Comparison of ENCODE assay signal across 8 cellular contexts in the genomic region with DNA sequence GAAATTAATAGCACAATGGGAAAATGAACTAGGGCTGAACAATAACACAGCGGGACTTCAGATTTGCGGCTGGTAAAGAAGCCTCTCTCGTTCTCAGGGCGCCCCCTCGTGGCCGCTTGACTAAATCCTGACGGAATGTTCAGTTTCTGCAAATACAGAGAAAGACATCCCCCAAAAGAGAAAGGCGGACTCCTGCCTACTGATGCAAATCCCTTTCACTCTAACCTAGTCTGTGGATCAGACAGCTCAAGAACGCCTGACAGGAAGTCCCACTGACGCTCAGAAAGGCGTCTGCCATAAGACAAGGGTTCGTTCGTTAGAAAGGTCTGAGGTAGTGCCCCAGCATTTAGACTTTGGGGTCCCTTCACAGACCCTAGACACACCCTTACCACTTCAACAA. TPM values are rescaled to one million over a fixed set of nuclear protein-coding genes. Genes with fewer than 3 reads are reported as not detected.
DNase-seq lines count a peak whose midpoint lies in the region; ATAC-seq and TF ChIP-seq lines count a peak whose summit lies in the region.

No MANE protein-coding gene starts in this region.

- peaks cover 4% of the 10 kb centered on the region for H3K4me1 Mint-ChIP-seq in activated naive CD8-positive, alpha-beta T cell treated with anti-CD3 and anti-CD28 coated beads, Interleukin-2, amount 10 ng/mL, durations not matched to agents 7 days and 5 days

- peak overlapping the region; percentile 80 to 85 for H3K4me3 ChIP-seq in SK-N-SH (ENCODE audit: low read depth in 2 of 2, low read length in 1 of 2)
- peak overlapping the region; percentile 97 for H3K4me3 ChIP-seq in cardiac muscle cell
- H3K4me3 ChIP-seq in parathyroid adenoma (ENCODE audit: low read depth, low read length): peak overlapping the region; percentile 88
- peak overlapping the region in 1 of 3 donors; percentile 6 for H3K4me3 ChIP-seq in thyroid gland (replicated peaks in 1 of 3)

- intact Hi-C loops in thyroid gland (cut with DNase I): loop anchor here (2.0 to 5.0 kb wide), 2 partner anchors 429 to 715 kb away; no protein-coding TSS in a partner anchor

- H3K27ac Mint-ChIP-seq in activated naive CD8-positive, alpha-beta T cell treated with anti-CD3 and anti-CD28 coated beads, Interleukin-2, amount 10 ng/mL, durations not matched to agents 7 days and 5 days: no peak overlapping the region

- no peaks in the 10 kb centered on the region for H3K36me3 Mint-ChIP-seq in activated naive CD8-positive, alpha-beta T cell treated with anti-CD3 and anti-CD28 coated beads, Interleukin-2, amount 10 ng/mL, durations not matched to agents 7 days and 5 days

- peak overlapping the region; percentile 86 for H3K9ac ChIP-seq in SK-N-SH
- no peak overlapping the region for H3K9ac ChIP-seq in parathyroid adenoma

- peaks cover 30% of the 10 kb centered on the region for H4K20me1 ChIP-seq in SK-N-SH (ENCODE audit: insufficient read depth)

- H3F3A ChIP-seq in SK-N-SH (replicated peaks; ENCODE audit: insufficient read depth): peaks cover 7% of the 10 kb centered on the region

- POLR2A ChIA-PET in SK-N-SH (lab: Yijun Ruan, JAX): no interaction called here
- POLR2A ChIA-PET in activated naive CD8-positive, alpha-beta T cell treated with anti-CD3 and anti-CD28 coated beads, Interleukin-2, amount 10 ng/mL, durations not matched to agents 7 days and 5 days (lab: Charles Lee): no interaction called here

- TF ChIP-seq RAD21 in SK-N-SH (IDR thresholded peaks at IDR 0.05; ENCODE audit: low read length): peak; percentile 92

- H3K36me3 ChIP-seq in SK-N-SH (replicated peaks in 1 of 2; ENCODE audit: control insufficient read depth in 1 of 2, insufficient read depth in 2 of 2, low read length in 1 of 2) (peaks cover 0 to 2% of the 10 kb centered on the region in 2 experiments), cardiac muscle cell (no peaks in the 10 kb centered on the region), parathyroid adenoma (ENCODE audit: control insufficient read depth, insufficient read depth, low read length) (no peaks in the 10 kb centered on the region), thyroid gland (no peaks in the 10 kb centered on the region)

- H3K9me3 ChIP-seq in SK-N-SH (no peaks in the 10 kb centered on the region), cardiac muscle cell (ENCODE audit: low read depth) (no peaks in the 10 kb centered on the region), parathyroid adenoma (ENCODE audit: control insufficient read depth, low read length) (no peaks in the 10 kb centered on the region), thyroid gland (no peaks in the 10 kb centered on the region)

- TF ChIP-seq CTCF in SK-N-SH (IDR thresholded peaks at IDR 0.05) (peak; percentile 88), cardiac muscle cell (IDR thresholded peaks at IDR 0.05; ENCODE audit: low read depth, low read length) (peak; percentile 65), parathyroid adenoma (IDR thresholded peaks at IDR 0.05) (peak; percentile 91), thyroid gland (IDR thresholded peaks at IDR 0.05) (peak; percentile 73 to 90 (median 82))

- ATAC-seq in activated naive CD8-positive, alpha-beta T cell treated with anti-CD3 and anti-CD28 coated beads, Interleukin-2, amount 10 ng/mL, durations not matched to agents 7 days and 5 days (ENCODE audit: low read depth): no peak
- no peak for ATAC-seq in GM21528 (IDR thresholded peaks at IDR 0.05; ENCODE audit: low FRiP score, unreplicated experiment)

- H3K4me2 ChIP-seq in SK-N-SH: peak overlapping the region; percentile 88
- peak overlapping the region; percentile 71 for H3K4me2 ChIP-seq in parathyroid adenoma (ENCODE audit: low read length)

- H3K27ac ChIP-seq in SK-N-SH (ENCODE audit: low read depth in 2 of 2, low read length in 1 of 2) (peak overlapping the region; percentile 69 to 71; a peak in 3 of 4 replicates), cardiac muscle cell (no peak overlapping the region), parathyroid adenoma (peak overlapping the region; percentile 99), thyroid gland (peak overlapping the region in 2 of 3 donors; percentile 73 to 91)

- 1% methylated on average over 13 of the region's 13 CpGs for WGBS in SK-N-SH (ENCODE audit: low lambda C conversion rate)
- 3% methylated on average over 13 of the region's 13 CpGs for WGBS in thyroid gland, 2 donors

- CTCF ChIA-PET in SK-N-SH (lab: Yijun Ruan, JAX): interaction anchor here (0.6 to 6.0 kb wide), 53 partner anchors 9 to 910 kb away, joined by 3 to 76 read pairs (median 4); no protein-coding TSS in a partner anchor

- H3K79me2 ChIP-seq in SK-N-SH (ENCODE audit: insufficient read depth) (peaks cover 94% of the 10 kb centered on the region), parathyroid adenoma (peaks cover 69% of the 10 kb centered on the region)

- H3K27me3 ChIP-seq in SK-N-SH (ENCODE audit: insufficient read depth): no peaks in the 10 kb centered on the region
- H3K27me3 ChIP-seq in cardiac muscle cell: no peaks in the 10 kb centered on the region
- no peaks in the 10 kb centered on the region for H3K27me3 ChIP-seq in parathyroid adenoma (ENCODE audit: control insufficient read depth, insufficient read depth, low read length)
- no peaks in the 10 kb centered on the region for H3K27me3 ChIP-seq in thyroid gland

- no peaks in the 10 kb centered on the region for H3K9me2 ChIP-seq in SK-N-SH

- no peak overlapping the region for H2AFZ ChIP-seq in SK-N-SH (ENCODE audit: low read depth)
- H2AFZ ChIP-seq in parathyroid adenoma: peak overlapping the region; percentile 62

- no peak overlapping the region for H3K4me3 Mint-ChIP-seq in activated naive CD8-positive, alpha-beta T cell treated with anti-CD3 and anti-CD28 coated beads, Interleukin-2, amount 10 ng/mL, durations not matched to agents 7 days and 5 days

- H3K4me1 ChIP-seq in SK-N-SH (ENCODE audit: control insufficient read depth in 1 of 2, insufficient read depth in 2 of 2, low read depth in 1 of 2, low read length in 1 of 2): peaks cover 25 to 28% of the 10 kb centered on the region in 2 experiments
- peaks cover 17% of the 10 kb centered on the region for H3K4me1 ChIP-seq in cardiac muscle cell (ENCODE audit: low read depth)
- peaks cover 44% of the 10 kb centered on the region for H3K4me1 ChIP-seq in parathyroid adenoma
- H3K4me1 ChIP-seq in thyroid gland: peaks cover 30 to 35% of the 10 kb centered on the region in 2 donors

- TF ChIP-seq EP300 in SK-N-SH (IDR thresholded peaks at IDR 0.05; ENCODE audit: borderline replicate concordance in 1 of 2, low read depth in 1 of 2, low read length in 1 of 2): no peak; a peak in 1 of 4 replicates

- H3K9me3 Mint-ChIP-seq in activated naive CD8-positive, alpha-beta T cell treated with anti-CD3 and anti-CD28 coated beads, Interleukin-2, amount 10 ng/mL, durations not matched to agents 7 days and 5 days: no peaks in the 10 kb centered on the region

- DNase-seq in GDM1 (lab: John Stamatoyannopoulos, UW): peak; percentile 46
- DNase-seq in NAMALWA (ENCODE audit: low spot score): peak; percentile 76
- DNase-seq in SK-N-SH: peak; percentile 70
- DNase-seq in activated naive CD8-positive, alpha-beta T cell treated with anti-CD3 and anti-CD28 coated beads, Interleukin-2, amount 10 ng/mL, durations not matched to agents 7 days and 5 days: peak; percentile 81
- DNase-seq in cardiac muscle cell (ENCODE audit: low read depth in 1 of 2, low spot score in 1 of 2): peak; percentile 89 to 93
- peak; percentile 86 to 93 for DNase-seq in thyroid gland

- H3K27me3 Mint-ChIP-seq in activated naive CD8-positive, alpha-beta T cell treated with anti-CD3 and anti-CD28 coated beads, Interleukin-2, amount 10 ng/mL, durations not matched to agents 7 days and 5 days: peaks cover 59% of the 10 kb centered on the region

- TF ChIP-seq POLR2A in thyroid gland (IDR thresholded peaks at IDR 0.05): peak in 1 of 2 donors; percentile 20

TF ChIP-seq in SK-N-SH, 30 proteins besides CTCF, POLR2A, EP300 and RAD21:
- TF ChIP-seq GATA2 (CRISPR knock-in tag; IDR thresholded peaks at IDR 0.05): no peak
- TF ChIP-seq SIN3A (IDR thresholded peaks at IDR 0.05; ENCODE audit: borderline replicate concordance, low read depth, low read length): peak; percentile 61; the same call in 1 of the 2 replicates
- no peak for TF ChIP-seq FOXJ3 (CRISPR knock-in tag; IDR thresholded peaks at IDR 0.05)
- no peak for TF ChIP-seq MXI1 (IDR thresholded peaks at IDR 0.05; ENCODE audit: low read depth, low read length)
- peak; percentile 23; the same call in 1 of the 2 replicates for TF ChIP-seq RXRA (IDR thresholded peaks at IDR 0.05; ENCODE audit: borderline replicate concordance, low read depth)
- no peak for TF ChIP-seq CHD2 (IDR thresholded peaks at IDR 0.05; ENCODE audit: low read length, partially characterized antibody)
- peak; percentile 74 for TF ChIP-seq POLR2AphosphoS5 (IDR thresholded peaks at IDR 0.05; ENCODE audit: low read depth, low read length)
- TF ChIP-seq TAF1 (IDR thresholded peaks at IDR 0.05; ENCODE audit: borderline replicate concordance, low read depth, low read length): no peak; the same call in 1 of the 2 replicates
- peak; percentile 86 for TF ChIP-seq SMC3 (IDR thresholded peaks at IDR 0.05; ENCODE audit: low read depth, low read length)
- TF ChIP-seq NFIC (IDR thresholded peaks at IDR 0.05; ENCODE audit: borderline replicate concordance): no peak
- TF ChIP-seq YY1 (IDR thresholded peaks at IDR 0.05; ENCODE audit: low read depth): 0 out of 2 replicates have a peak, but pooled peaks have one; percentile 14

RNA-seq across cellular contexts. Expression of a gene that starts 2.5 kb away (rescaled TPM):
- 8.1 and 11.3 TPM in 2 replicates for polyA plus RNA-seq in SK-N-SH (2012; rRNA removed)
- 9.5 and 10.7 TPM in 2 replicates for polyA plus RNA-seq in SK-N-SH (2012; cell fraction: cytosol; rRNA removed)
- 12.0 and 18.7 TPM in 2 replicates for polyA plus RNA-seq in SK-N-SH (2012; cell fraction: nucleus; rRNA removed)
- not detected for total RNA-seq in activated naive CD8-positive, alpha-beta T cell treated with anti-CD3 and anti-CD28 coated beads, Interleukin-2, amount 10 ng/mL, durations not matched to agents 7 days and 5 days
- total RNA-seq in cardiac muscle cell: 6.1 and 7.2 TPM in 2 replicates
- polyA plus RNA-seq in cardiac muscle cell: 2.9 and 4.8 TPM in 2 replicates
- 10 to 100 TPM in 3 of 4 donors, 1 to 10 TPM in 1; 4.5 to 38.4 (median 10.6) TPM for total RNA-seq in thyroid gland
